25 cellular contexts compared by ENCODE assay signal in the genomic region with DNA sequence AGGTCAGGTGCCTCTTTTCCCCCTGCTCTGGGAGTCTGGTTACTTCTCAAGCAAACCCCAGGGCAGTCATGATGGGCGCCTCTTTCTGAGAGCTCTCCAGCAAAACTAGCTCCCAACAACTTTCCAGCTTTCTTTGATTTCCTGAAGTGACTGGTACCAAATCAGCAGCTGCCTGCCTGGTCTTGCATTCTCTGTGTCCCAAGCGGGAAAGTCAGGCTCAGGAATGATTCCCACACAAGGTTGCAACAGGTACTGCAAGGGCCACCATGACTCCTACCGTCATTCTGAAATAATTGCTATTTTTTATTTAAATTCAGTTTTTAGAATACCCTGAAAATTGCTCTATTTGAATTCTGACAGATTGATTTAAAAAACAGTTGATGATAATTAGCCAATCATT.
"Had no signal": no experiment of that assay in that cellular context is flagged by ENCODE, and none has a peak within 500 bp of the region (broad histone marks: within the 10 kb centered on the region; RNA-seq: fewer than 3 reads in every experiment).

No MANE protein-coding gene starts in this region.

- H3K9me3 Mint-ChIP-seq: activated naive CD8-positive, alpha-beta T cell treated with anti-CD3 and anti-CD28 coated beads, Interleukin-2, amount 50 U/mL, for 24 hours; activated T-cell treated with anti-CD3 and anti-CD28 coated beads, Interleukin-2, amount 50 U/mL, for 4 hours had no signal

- H3K4me1 ChIP-seq: ascending aorta, Peyer's patch, SJSA1 had no signal

- ATAC-seq: activated CD8-positive, alpha-beta memory T cell treated with anti-CD3 and anti-CD28 coated beads, Interleukin-2, amount 10 ng/mL, durations not matched to agents 7 days and 5 days; activated naive CD4-positive, alpha-beta T cell treated with anti-CD3 and anti-CD28 coated beads, Interleukin-2, amount 50 U/mL, for 72 hours; activated naive CD8-positive, alpha-beta T cell treated with anti-CD3 and anti-CD28 coated beads, Interleukin-2, amount 50 U/mL, for 24 hours; activated T-cell treated with anti-CD3 and anti-CD28 coated beads, Interleukin-2, amount 50 U/mL, for 4 hours; body of pancreas had no signal

- H3K27ac Mint-ChIP-seq: activated CD4-positive, alpha-beta T cell treated with anti-CD3 and anti-CD28 coated beads, Interleukin-2, amount 10 ng/mL, durations not matched to agents 24 days and 14 days; activated CD8-positive, alpha-beta memory T cell treated with anti-CD3 and anti-CD28 coated beads, Interleukin-2, amount 10 ng/mL, durations not matched to agents 7 days and 5 days; activated naive CD4-positive, alpha-beta T cell treated with anti-CD3 and anti-CD28 coated beads, Interleukin-2, amount 50 U/mL, for 72 hours; activated naive CD8-positive, alpha-beta T cell treated with anti-CD3 and anti-CD28 coated beads, Interleukin-2, amount 50 U/mL, for 24 hours; T-helper 1 cell treated with Interleukin-12 subunit alpha and Interleukin-12 subunit beta and Interleukin-4 antibody, amounts not matched to agents 30 μg/mL and 1 μg/mL, for 36 hours had no signal

- H3K36me3 ChIP-seq: ascending aorta, Peyer's patch, SJSA1 had no signal

- H3K27me3 Mint-ChIP-seq: activated CD4-positive, alpha-beta T cell treated with anti-CD3 and anti-CD28 coated beads, Interleukin-2, amount 10 ng/mL, durations not matched to agents 24 days and 14 days; activated CD8-positive, alpha-beta memory T cell treated with anti-CD3 and anti-CD28 coated beads, Interleukin-2, amount 10 ng/mL, durations not matched to agents 7 days and 5 days; activated naive CD8-positive, alpha-beta T cell treated with anti-CD3 and anti-CD28 coated beads, Interleukin-2, amount 50 U/mL, for 24 hours; central memory CD8-positive, alpha-beta T cell had no signal

- H3K4me3 Mint-ChIP-seq: activated CD4-positive, alpha-beta T cell treated with anti-CD3 and anti-CD28 coated beads, Interleukin-2, amount 10 ng/mL, durations not matched to agents 24 days and 14 days; activated CD8-positive, alpha-beta memory T cell treated with anti-CD3 and anti-CD28 coated beads, Interleukin-2, amount 10 ng/mL, durations not matched to agents 7 days and 5 days; activated naive CD8-positive, alpha-beta T cell treated with anti-CD3 and anti-CD28 coated beads, Interleukin-2, amount 50 U/mL, for 24 hours; activated T-cell treated with anti-CD3 and anti-CD28 coated beads, Interleukin-2, amount 50 U/mL, for 4 hours; central memory CD8-positive, alpha-beta T cell; T-helper 1 cell treated with Interleukin-12 subunit alpha and Interleukin-12 subunit beta and Interleukin-4 antibody, amounts not matched to agents 30 μg/mL and 1 μg/mL, for 36 hours had no signal

- H3K9ac ChIP-seq: KMS-11 had no signal

- H3K27me3 ChIP-seq: ascending aorta, body of pancreas, Peyer's patch, SJSA1 had no signal

- H3K4me2 ChIP-seq: KMS-11 had no signal

- H3K36me3 Mint-ChIP-seq: activated CD8-positive, alpha-beta memory T cell treated with anti-CD3 and anti-CD28 coated beads, Interleukin-2, amount 10 ng/mL, durations not matched to agents 7 days and 5 days had no signal

- H3K9me3 ChIP-seq: ascending aorta, body of pancreas, Peyer's patch, SJSA1 had no signal

- H3K4me3 ChIP-seq: ascending aorta, body of pancreas, Peyer's patch, SJSA1 had no signal

- DNase-seq: activated CD4-positive, alpha-beta T cell treated with anti-CD3 and anti-CD28 coated beads, Interleukin-2, amount 10 ng/mL, durations not matched to agents 24 days and 14 days; activated CD4-positive, alpha-beta T cell treated with anti-CD3 and anti-CD28 coated beads, Interleukin-2, amount 50 U/mL, for 48 hours; activated CD4-positive, CD25-positive, alpha-beta regulatory T cell treated with anti-CD3 and anti-CD28 coated beads, Interleukin-2, amount 50 U/mL, for 72 hours; activated CD8-positive, alpha-beta memory T cell treated with anti-CD3 and anti-CD28 coated beads, Interleukin-2, amount 10 ng/mL, durations not matched to agents 7 days and 5 days; activated effector memory CD4-positive, alpha-beta T cell treated with anti-CD3 and anti-CD28 coated beads, Interleukin-2, amount 50 U/mL, for 16 hours; activated naive CD4-positive, alpha-beta T cell treated with Interleukin-2 at 50 U/mL for 16 hours; activated naive CD8-positive, alpha-beta T cell treated with anti-CD3 and anti-CD28 coated beads, Interleukin-2, amount 50 U/mL, for 24 hours; activated T-cell treated with anti-CD3 and anti-CD28 coated beads, Interleukin-2, amount 50 U/mL, for 4 hours; amniotic stem cell; body of pancreas; MV-4-11; NCI-H1105; NCI-H1436 treated with DMSO at 0.1 percent for 48 hours; NCI-H187; NCI-H2081; NCI-H510A treated with DMSO at 0.1 percent for 48 hours; Peyer's patch; SHP77 had no signal

- H3K4me1 Mint-ChIP-seq: activated CD4-positive, alpha-beta T cell treated with anti-CD3 and anti-CD28 coated beads, Interleukin-2, amount 10 ng/mL, durations not matched to agents 24 days and 14 days; activated CD8-positive, alpha-beta memory T cell treated with anti-CD3 and anti-CD28 coated beads, Interleukin-2, amount 10 ng/mL, durations not matched to agents 7 days and 5 days; activated naive CD8-positive, alpha-beta T cell treated with anti-CD3 and anti-CD28 coated beads, Interleukin-2, amount 50 U/mL, for 24 hours; central memory CD8-positive, alpha-beta T cell had no signal

- H3K27ac ChIP-seq: ascending aorta, body of pancreas, KMS-11, Peyer's patch, RWPE1, SJSA1 had no signal
